33 cellular contexts compared by ENCODE assay signal in genomic region chr1:204251286-204251685, GRCh38. TPM values are rescaled to one million over a fixed set of nuclear protein-coding genes. Genes with fewer than 3 reads are reported as not detected.
"Had no signal": no experiment of that assay in that cellular context is flagged by ENCODE, and none has a peak within 500 bp of the region (broad histone marks: within the 10 kb centered on the region; RNA-seq: fewer than 3 reads in every experiment).

No MANE protein-coding gene starts in this region.

- H3K9me3 ChIP-seq: lower lobe of right lung, pancreas, psoas muscle, right lobe of liver, stomach, testis, thyroid gland, transverse colon, upper lobe of right lung had no signal

- H3K27ac ChIP-seq: lower lobe of right lung, pancreas, psoas muscle, right lobe of liver, stomach, testis, thyroid gland, transverse colon, upper lobe of right lung had no signal

- H3K36me3 Mint-ChIP-seq: naive thymus-derived CD4-positive, alpha-beta T cell; natural killer cell treated with Interleukin-12 subunit alpha and Interleukin-12 subunit beta and Interleukin-15 and Interleukin-18, amount 100 ng/mL, for 72 hours; stimulated activated naive B cell treated with anti-CD40 and anti-IgM and Interleukin-4, amounts not matched to agents 10 μg/mL and 1 μg/mL and 100 μg/mL, for 72 hours had no signal

- H3K4me3 ChIP-seq: lower lobe of right lung, pancreas, psoas muscle, right lobe of liver, smooth muscle cell, stomach, testis, thyroid gland, transverse colon, upper lobe of right lung had no signal

- H3K4me2 ChIP-seq: smooth muscle cell had no signal

- H3K4me1 ChIP-seq: pancreas, psoas muscle, transverse colon, upper lobe of right lung had no signal

- H3K36me3 ChIP-seq: lower lobe of right lung, thyroid gland, upper lobe of right lung had no signal

- H3K4me1 Mint-ChIP-seq: mesothelial cell of epicardium; stimulated activated naive B cell treated with anti-CD40 and anti-IgM and Interleukin-4, amounts not matched to agents 10 μg/mL and 1 μg/mL and 100 μg/mL, for 72 hours had no signal

- FAIRE-seq: keratinocyte, pancreas, urothelium cell line had no signal

- DNase-seq: head of caudate nucleus; hippocampal formation; kidney glomerular epithelial cell; left cardiac atrium; lower lobe of right lung; mammary epithelial cell; mesendoderm; naive thymus-derived CD4-positive, alpha-beta T cell; nucleus accumbens; pancreas; stimulated activated CD4-positive, alpha-beta T cell treated with anti-CD3 and anti-CD28 coated beads, Interleukin-1b, Interleukin-23, amount 100 ng/mL, for 48 hours; stimulated activated CD4-positive, alpha-beta T cell treated with anti-CD3 and anti-CD28 coated beads, Interleukin-2, amount 100 ng/mL, for 48 hours; stimulated activated CD4-positive, alpha-beta T cell treated with anti-CD3 and anti-CD28 coated beads, Interleukin-4, amount 100 ng/mL, for 4 hours; stimulated activated CD8-positive, alpha-beta memory T cell treated with anti-CD3 and anti-CD28 coated beads, Interleukin-4, amount 100 ng/mL, for 48 hours; stimulated activated naive B cell treated with anti-CD40 and anti-IgM and Interleukin-4, amounts not matched to agents 10 μg/mL and 1 μg/mL and 100 μg/mL, for 72 hours; stimulated activated naive CD8-positive, alpha-beta T cell treated with anti-CD3 and anti-CD28 coated beads, Interleukin-15, Interleukin-2, amounts not matched to agents 100 U/mL and 50 U/mL, for 24 hours; stomach; testis; thyroid gland; transverse colon; upper lobe of right lung had no signal

- H3K4me3 Mint-ChIP-seq: mesothelial cell of epicardium; naive thymus-derived CD4-positive, alpha-beta T cell; natural killer cell treated with Interleukin-12 subunit alpha and Interleukin-12 subunit beta and Interleukin-15 and Interleukin-18, amount 100 ng/mL, for 72 hours; stimulated activated naive B cell treated with anti-CD40 and anti-IgM and Interleukin-4, amounts not matched to agents 10 μg/mL and 1 μg/mL and 100 μg/mL, for 72 hours had no signal

- H3K27me3 ChIP-seq: pancreas, right lobe of liver, stomach, testis, thyroid gland, transverse colon, upper lobe of right lung had no signal

- H3K9me3 Mint-ChIP-seq: mesothelial cell of epicardium; naive thymus-derived CD4-positive, alpha-beta T cell; natural killer cell treated with Interleukin-12 subunit alpha and Interleukin-12 subunit beta and Interleukin-15 and Interleukin-18, amount 100 ng/mL, for 72 hours; stimulated activated naive B cell treated with anti-CD40 and anti-IgM and Interleukin-4, amounts not matched to agents 10 μg/mL and 1 μg/mL and 100 μg/mL, for 72 hours had no signal

- H3K27ac Mint-ChIP-seq: mesothelial cell of epicardium; natural killer cell treated with Interleukin-12 subunit alpha and Interleukin-12 subunit beta and Interleukin-15 and Interleukin-18, amount 100 ng/mL, for 72 hours; stimulated activated naive B cell treated with anti-CD40 and anti-IgM and Interleukin-4, amounts not matched to agents 10 μg/mL and 1 μg/mL and 100 μg/mL, for 72 hours had no signal

RNA-seq across cellular contexts. Expression of gene GOLT1A, which starts 37.5 kb away (rescaled TPM):
- total RNA-seq: left cardiac atrium; left ventricle myocardium superior; mononuclear cell; naive thymus-derived CD4-positive, alpha-beta T cell; natural killer cell treated with Interleukin-12 subunit alpha and Interleukin-12 subunit beta and Interleukin-15 and Interleukin-18, amount 100 ng/mL, for 72 hours; osteoblast; psoas muscle; skeletal muscle tissue had no signal
- polyA plus RNA-seq: neural cell, smooth muscle cell had no signal

RNA-seq across cellular contexts. Expression of gene KISS1, which starts 55.0 kb away (rescaled TPM):
- total RNA-seq: left cardiac atrium; left ventricle myocardium superior; lower lobe of right lung; mammary epithelial cell; mononuclear cell; natural killer cell treated with Interleukin-12 subunit alpha and Interleukin-12 subunit beta and Interleukin-15 and Interleukin-18, amount 100 ng/mL, for 72 hours; osteoblast; psoas muscle; skeletal muscle tissue; thyroid gland; transverse colon had no signal
- polyA plus RNA-seq: keratinocyte; mammary epithelial cell; naive thymus-derived CD4-positive, alpha-beta T cell; neural cell had no signal
